Comparison of ENCODE assay signal across 16 cellular contexts in genomic region chr9:136255166-136255538, GRCh38. TPM values are rescaled to one million over a fixed set of nuclear protein-coding genes. Genes with fewer than 3 reads are reported as not detected.
DNase-seq lines count a peak whose midpoint lies in the region; ATAC-seq and TF ChIP-seq lines count a peak whose summit lies in the region.
"Had no signal": no experiment of that assay in that cellular context is flagged by ENCODE, and none has a peak within 500 bp of the region (broad histone marks: within the 10 kb centered on the region; RNA-seq: fewer than 3 reads in every experiment).

No MANE protein-coding gene starts in this region.

- no peak for ATAC-seq in HG03159 (IDR thresholded peaks at IDR 0.05; ENCODE audit: unreplicated experiment)
- ATAC-seq: natural killer cell treated with Interleukin-12 subunit alpha and Interleukin-12 subunit beta and Interleukin-15 and Interleukin-18, amount 100 ng/mL, for 72 hours had no signal

- TF ChIP-seq CTCF in choroid plexus epithelial cell (conservative IDR thresholded peaks at IDR 0.05; ENCODE audit: low read depth, low read length): no peak

- POLR2A ChIA-PET in HEK293T (lab: Yijun Ruan, JAX): interaction anchor here (1.5 kb wide), 1 partner anchor 12 kb away, joined by 9 read pairs; no protein-coding TSS in a partner anchor

- H3K4me3 ChIP-seq in choroid plexus epithelial cell (ENCODE audit: low read depth, low read length): no peak overlapping the region
- H3K4me3 ChIP-seq: skin epidermis, uterus had no signal

- CTCF ChIA-PET in HEK293T (lab: Yijun Ruan, JAX): interaction anchor here (1.0 kb wide), 1 partner anchor 113 kb away, joined by 3 read pairs; no protein-coding TSS in a partner anchor

- peak; percentile 38 to 41 for DNase-seq in activated T-cell treated with anti-CD3 and anti-CD28 coated beads, Interleukin-2, amount 50 U/mL, for 48 hours
- DNase-seq in activated T-cell treated with anti-CD3 and anti-CD28 coated beads for 4 hours (no peak), LHCN-M2 (ENCODE audit: low read depth) (peak; percentile 63), choroid plexus epithelial cell (ENCODE audit: low read depth) (peak; percentile 53), renal cortical epithelial cell (ENCODE audit: low read depth) (peak; percentile 29), amniotic stem cell (lab: John Stamatoyannopoulos, UW) (no peak), HEK293T (ENCODE audit: extremely low spot score) (no peak)
- DNase-seq: activated gamma-delta T cell, foreskin melanocyte, NCI-H1105 treated with DMSO at 0.1 percent for 48 hours, NCI-H526 treated with DMSO at 0.1 percent for 48 hours, uterus had no signal

TF ChIP-seq in HEK293T, 16 proteins besides CTCF, POLR2A, EP300 and RAD21:
- TF ChIP-seq BHLHE40 (IDR thresholded peaks at IDR 0.05; ENCODE audit: borderline replicate concordance) (no peak), FOXA1 (IDR thresholded peaks at IDR 0.05) (no peak), TARDBP (IDR thresholded peaks at IDR 0.05) (no peak), CTBP1 (IDR thresholded peaks at IDR 0.05; ENCODE audit: borderline replicate concordance) (no peak), SUZ12 (IDR thresholded peaks at IDR 0.05) (no peak), FOXM1 (IDR thresholded peaks at IDR 0.05; ENCODE audit: borderline replicate concordance) (no peak), FOXK2 (IDR thresholded peaks at IDR 0.05) (no peak), LEF1 (IDR thresholded peaks at IDR 0.05; ENCODE audit: borderline replicate concordance) (no peak), ZNF384 (IDR thresholded peaks at IDR 0.05) (no peak), ELF4 (IDR thresholded peaks at IDR 0.05) (no peak), HDGF (IDR thresholded peaks at IDR 0.05; ENCODE audit: borderline replicate concordance) (no peak)
- TF ChIP-seq, protein P1, sequence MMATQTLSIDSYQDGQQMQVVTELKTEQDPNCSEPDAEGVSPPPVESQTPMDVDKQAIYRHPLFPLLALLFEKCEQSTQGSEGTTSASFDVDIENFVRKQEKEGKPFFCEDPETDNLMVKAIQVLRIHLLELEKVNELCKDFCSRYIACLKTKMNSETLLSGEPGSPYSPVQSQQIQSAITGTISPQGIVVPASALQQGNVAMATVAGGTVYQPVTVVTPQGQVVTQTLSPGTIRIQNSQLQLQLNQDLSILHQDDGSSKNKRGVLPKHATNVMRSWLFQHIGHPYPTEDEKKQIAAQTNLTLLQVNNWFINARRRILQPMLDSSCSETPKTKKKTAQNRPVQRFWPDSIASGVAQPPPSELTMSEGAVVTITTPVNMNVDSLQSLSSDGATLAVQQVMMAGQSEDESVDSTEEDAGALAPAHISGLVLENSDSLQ (IDR thresholded peaks at IDR 0.05): no peak

RNA-seq across cellular contexts. Expression of gene QSOX2, which starts 9.5 kb away (rescaled TPM):
- total RNA-seq in LHCN-M2 (2014; rRNA removed): 17.9 and 20.9 TPM in 2 replicates
- polyA plus RNA-seq in LHCN-M2 (2012): 7.1 TPM
- 9.2 and 10.3 TPM in 2 replicates for total RNA-seq in renal cortical epithelial cell

RNA-seq across cellular contexts. Expression of gene CCDC187, which starts 48.7 kb away (rescaled TPM):
- not detected in 2 replicates for total RNA-seq in LHCN-M2 (2014; rRNA removed)
- polyA plus RNA-seq in LHCN-M2 (2012): not detected
- total RNA-seq in renal cortical epithelial cell: not detected in 2 replicates
- total RNA-seq: natural killer cell treated with Interleukin-12 subunit alpha and Interleukin-12 subunit beta and Interleukin-15 and Interleukin-18, amount 100 ng/mL, for 72 hours had no signal

RNA-seq across cellular contexts. Expression of gene LHX3, which starts 50.2 kb away (rescaled TPM):
- total RNA-seq in LHCN-M2 (2014; rRNA removed) (not detected in 2 replicates), renal cortical epithelial cell (not detected in 2 replicates)
- polyA plus RNA-seq in LHCN-M2 (2012): not detected
- total RNA-seq: kidney epithelial cell, uterus had no signal

Comparison
In these comparisons a context has a peak if more than half of its experiments do, and no peak if none do; other contexts are left out.
1. DNase-seq: peak in activated T-cell treated with anti-CD3 and anti-CD28 coated beads, Interleukin-2, amount 50 U/mL, for 48 hours (2 of 2), LHCN-M2 (single experiment), choroid plexus epithelial cell (single experiment) and renal cortical epithelial cell (single experiment); none in activated T-cell treated with anti-CD3 and anti-CD28 coated beads for 4 hours (single experiment), amniotic stem cell (single experiment) and HEK293T (single experiment).